ENCODE assay signal across 21 cellular contexts in genomic region chr1:23911924-23912323, GRCh38. TPM values are rescaled to one million over a fixed set of nuclear protein-coding genes. Genes with fewer than 3 reads are reported as not detected.
A peak's percentile ranks its signal among the peaks of the same experiment; 100 is the strongest.
DNase-seq lines count a peak whose midpoint lies in the region; ATAC-seq and TF ChIP-seq lines count a peak whose summit lies in the region.
"Had no signal": no experiment of that assay in that cellular context is flagged by ENCODE, and none has a peak within 500 bp of the region (broad histone marks: within the 10 kb centered on the region; RNA-seq: fewer than 3 reads in every experiment).

No MANE protein-coding gene starts in this region.

- H3K9me3 Mint-ChIP-seq in immature natural killer cell, result no peaks in the 10 kb centered on the region
- H3K9me3 Mint-ChIP-seq: activated CD4-positive, alpha-beta T cell treated with anti-CD3 and anti-CD28 coated beads, Interleukin-2, amount 10 ng/mL, durations not matched to agents 24 days and 14 days; H9; stimulated activated naive CD8-positive, alpha-beta T cell treated with anti-CD3 and anti-CD28 coated beads, Interleukin-15, amount 100 ng/mL, for 72 hours had no signal

- H3K9me3 ChIP-seq in BLaER1 (no peaks in the 10 kb centered on the region), OCI-LY1 (ENCODE audit: low read length) (no peaks in the 10 kb centered on the region)
- H3K9me3 ChIP-seq: heart right ventricle, lower lobe of right lung, pancreas had no signal

- peak overlapping the region; percentile 27 to 92 (median 86) for H3K27ac Mint-ChIP-seq in immature natural killer cell
- H3K27ac Mint-ChIP-seq: activated CD4-positive, alpha-beta T cell treated with anti-CD3 and anti-CD28 coated beads, Interleukin-2, amount 10 ng/mL, durations not matched to agents 24 days and 14 days had no signal

- H3F3A ChIP-seq in OCI-LY1 (ENCODE audit: insufficient read depth, low read length), result peaks cover 8% of the 10 kb centered on the region; the same call in 1 of the 2 replicates

- H3K36me3 ChIP-seq in BLaER1, result no peaks in the 10 kb centered on the region
- H3K36me3 ChIP-seq in OCI-LY1 (ENCODE audit: insufficient read depth, low read length), result no peaks in the 10 kb centered on the region
- H3K36me3 ChIP-seq: heart right ventricle, lower lobe of right lung, pancreas had no signal

- H3K4me1 ChIP-seq in BLaER1, result peaks cover 92% of the 10 kb centered on the region
- peaks cover 91% of the 10 kb centered on the region for H3K4me1 ChIP-seq in OCI-LY1 (ENCODE audit: insufficient read depth, low read length, severe bottlenecking)
- H3K4me1 ChIP-seq: lower lobe of right lung had no signal

- no peak overlapping the region for H2AFZ ChIP-seq in OCI-LY1 (ENCODE audit: low read length)

- H3K4me3 ChIP-seq in BLaER1 (no peak overlapping the region), OCI-LY1 (ENCODE audit: low read depth, low read length, poor library complexity, severe bottlenecking) (peak overlapping the region; percentile 64)
- H3K4me3 ChIP-seq: lower lobe of right lung, pancreas had no signal

- peaks cover 67 to 79% of the 10 kb centered on the region in 2 donors for H3K4me1 Mint-ChIP-seq in immature natural killer cell

- H3K27ac ChIP-seq in BLaER1 (peak overlapping the region; percentile 75), OCI-LY1 (ENCODE audit: low read depth, low read length, poor library complexity, severe bottlenecking) (peak overlapping the region; percentile 98)
- H3K27ac ChIP-seq: lower lobe of right lung, pancreas, RWPE1 had no signal

- H3K9ac ChIP-seq in BLaER1 (no peak overlapping the region), OCI-LY1 (ENCODE audit: low read length) (peak overlapping the region; percentile 72)

- ATAC-seq in GM21390 (IDR thresholded peaks at IDR 0.05; ENCODE audit: unreplicated experiment), result no peak
- ATAC-seq: heart right ventricle; lower lobe of right lung; pancreas; sciatic nerve; stimulated activated naive CD8-positive, alpha-beta T cell treated with anti-CD3 and anti-CD28 coated beads, Interleukin-15, amount 100 ng/mL, for 72 hours had no signal

- H4K20me1 ChIP-seq in BLaER1 (no peaks in the 10 kb centered on the region), OCI-LY1 (ENCODE audit: insufficient read depth, low read length) (no peaks in the 10 kb centered on the region)

- DNase-seq in immature natural killer cell (no peak), GM19240 (ENCODE audit: insufficient read length, low spot score) (no peak), LoVo (ENCODE audit: low spot score) (no peak), SIG-M5 (lab: John Stamatoyannopoulos, UW) (no peak)
- DNase-seq: activated CD4-positive, alpha-beta T cell treated with anti-CD3 and anti-CD28 coated beads, Interleukin-2, amount 10 ng/mL, durations not matched to agents 24 days and 14 days; activated naive CD4-positive, alpha-beta T cell treated with Interleukin-2 at 50 U/mL for 16 hours; DND-41; H9; heart right ventricle; lower lobe of right lung; NCI-H1694; NCI-H2227 treated with DMSO at 0.1 percent for 48 hours; pancreas; stimulated activated naive CD8-positive, alpha-beta T cell treated with anti-CD3 and anti-CD28 coated beads, Interleukin-15, amount 100 ng/mL, for 72 hours; trophoblast cell had no signal

- H3K4me2 ChIP-seq in BLaER1 (peak overlapping the region; percentile 90), OCI-LY1 (ENCODE audit: low read length) (peak overlapping the region; percentile 78)

- no peak for TF ChIP-seq CTCF in OCI-LY1 (IDR thresholded peaks at IDR 0.05; ENCODE audit: low read length)

- H3K27me3 ChIP-seq in BLaER1 (no peaks in the 10 kb centered on the region), OCI-LY1 (ENCODE audit: insufficient read depth, low read length) (no peaks in the 10 kb centered on the region)
- H3K27me3 ChIP-seq: pancreas had no signal

- peaks cover 2 to 15% (median 11%) of the 10 kb centered on the region in 3 donors for H3K27me3 Mint-ChIP-seq in immature natural killer cell (ENCODE audit: low read depth in 3 of 3)
- H3K27me3 Mint-ChIP-seq: activated CD4-positive, alpha-beta T cell treated with anti-CD3 and anti-CD28 coated beads, Interleukin-2, amount 10 ng/mL, durations not matched to agents 24 days and 14 days; stimulated activated naive CD8-positive, alpha-beta T cell treated with anti-CD3 and anti-CD28 coated beads, Interleukin-15, amount 100 ng/mL, for 72 hours had no signal

- no peaks in the 10 kb centered on the region for H3K79me2 ChIP-seq in OCI-LY1 (ENCODE audit: insufficient read depth, low read length)

- TF ChIP-seq POLR2A in GM10847 (IDR thresholded peaks at IDR 0.05; ENCODE audit: extremely low read depth, insufficient read length), result peak; percentile 17

- H3K4me3 Mint-ChIP-seq in immature natural killer cell, result peak overlapping the region; percentile 82 to 90 (median 87)
- H3K4me3 Mint-ChIP-seq: activated CD4-positive, alpha-beta T cell treated with anti-CD3 and anti-CD28 coated beads, Interleukin-2, amount 10 ng/mL, durations not matched to agents 24 days and 14 days; H9 had no signal

- H3K36me3 Mint-ChIP-seq in immature natural killer cell, result peaks cover 0 to 3% (median 1%) of the 10 kb centered on the region in 3 donors

- no peaks in the 10 kb centered on the region for H3K9me2 ChIP-seq in OCI-LY1 (ENCODE audit: low read depth, low read length)

RNA-seq across cellular contexts. Expression of gene CNR2, which starts 1.2 kb away (rescaled TPM):
- polyA plus RNA-seq in immature natural killer cell, result 10 to 100 TPM in 1 of 3 donors, 1 to 10 TPM in 2; 7.4 to 10.7 (median 9.5) TPM
- polyA plus RNA-seq: pancreas had no signal

RNA-seq across cellular contexts. Expression of gene FUCA1, which starts 43.8 kb away (rescaled TPM):
- polyA plus RNA-seq in immature natural killer cell, result 10 to 100 TPM; 24.3 to 27.7 (median 26.1) TPM

RNA-seq across cellular contexts. Expression of gene PNRC2, which starts 47.7 kb away (rescaled TPM):
- polyA plus RNA-seq in immature natural killer cell, result 100 to 1,000 TPM in 2 of 3 donors, 10 to 100 TPM in 1; 89.9 to 118 (median 104) TPM
